ENCODE assay signal across 1 cellular context in genomic region chrX:47129879-47130358, GRCh38.
TF ChIP-seq lines count a peak whose summit lies in the region.

No MANE protein-coding gene starts in this region.

TF ChIP-seq in K562, 482 proteins besides CTCF, POLR2A, EP300 and RAD21:
- TF ChIP-seq NCOA1 (IDR thresholded peaks at IDR 0.05; ENCODE audit: low read depth) (no peak), TCF3 (CRISPR knock-in tag; IDR thresholded peaks at IDR 0.05) (no peak), U2AF2 (optimal IDR thresholded peaks at IDR 0.05; ENCODE audit: low read depth, low read length) (no peak), ZNF316 (IDR thresholded peaks at IDR 0.05) (peak; percentile 79), NR2C1 (IDR thresholded peaks at IDR 0.05) (no peak), NR2C1 (tag; IDR thresholded peaks at IDR 0.05) (no peak), ZNF124 (CRISPR knock-in tag; IDR thresholded peaks at IDR 0.05) (no peak), MIER1 (IDR thresholded peaks at IDR 0.05; ENCODE audit: low read depth) (no peak), MAFF (IDR thresholded peaks at IDR 0.05; ENCODE audit: low read length) (peak; percentile 55), ZBTB7A (IDR thresholded peaks at IDR 0.05; ENCODE audit: borderline replicate concordance, control insufficient read depth, low read depth, low read length) (peak; percentile 32; the same call in 1 of the 2 replicates), PTRF (tag; IDR thresholded peaks at IDR 0.05) (no peak), MEIS2 (IDR thresholded peaks at IDR 0.05; ENCODE audit: partially characterized antibody) (no peak), MAFG (tag; conservative IDR thresholded peaks at IDR 0.05) (peak; percentile 42), C11orf30 (IDR thresholded peaks at IDR 0.05; ENCODE audit: low read depth) (peak; percentile 60; the same call in 1 of the 2 replicates), GTF2A2 (tag; IDR thresholded peaks at IDR 0.05) (no peak), ZNF212 (CRISPR knock-in tag; IDR thresholded peaks at IDR 0.05) (no peak), ARID1B (IDR thresholded peaks at IDR 0.05) (no peak)
- TF ChIP-seq, protein P1, sequence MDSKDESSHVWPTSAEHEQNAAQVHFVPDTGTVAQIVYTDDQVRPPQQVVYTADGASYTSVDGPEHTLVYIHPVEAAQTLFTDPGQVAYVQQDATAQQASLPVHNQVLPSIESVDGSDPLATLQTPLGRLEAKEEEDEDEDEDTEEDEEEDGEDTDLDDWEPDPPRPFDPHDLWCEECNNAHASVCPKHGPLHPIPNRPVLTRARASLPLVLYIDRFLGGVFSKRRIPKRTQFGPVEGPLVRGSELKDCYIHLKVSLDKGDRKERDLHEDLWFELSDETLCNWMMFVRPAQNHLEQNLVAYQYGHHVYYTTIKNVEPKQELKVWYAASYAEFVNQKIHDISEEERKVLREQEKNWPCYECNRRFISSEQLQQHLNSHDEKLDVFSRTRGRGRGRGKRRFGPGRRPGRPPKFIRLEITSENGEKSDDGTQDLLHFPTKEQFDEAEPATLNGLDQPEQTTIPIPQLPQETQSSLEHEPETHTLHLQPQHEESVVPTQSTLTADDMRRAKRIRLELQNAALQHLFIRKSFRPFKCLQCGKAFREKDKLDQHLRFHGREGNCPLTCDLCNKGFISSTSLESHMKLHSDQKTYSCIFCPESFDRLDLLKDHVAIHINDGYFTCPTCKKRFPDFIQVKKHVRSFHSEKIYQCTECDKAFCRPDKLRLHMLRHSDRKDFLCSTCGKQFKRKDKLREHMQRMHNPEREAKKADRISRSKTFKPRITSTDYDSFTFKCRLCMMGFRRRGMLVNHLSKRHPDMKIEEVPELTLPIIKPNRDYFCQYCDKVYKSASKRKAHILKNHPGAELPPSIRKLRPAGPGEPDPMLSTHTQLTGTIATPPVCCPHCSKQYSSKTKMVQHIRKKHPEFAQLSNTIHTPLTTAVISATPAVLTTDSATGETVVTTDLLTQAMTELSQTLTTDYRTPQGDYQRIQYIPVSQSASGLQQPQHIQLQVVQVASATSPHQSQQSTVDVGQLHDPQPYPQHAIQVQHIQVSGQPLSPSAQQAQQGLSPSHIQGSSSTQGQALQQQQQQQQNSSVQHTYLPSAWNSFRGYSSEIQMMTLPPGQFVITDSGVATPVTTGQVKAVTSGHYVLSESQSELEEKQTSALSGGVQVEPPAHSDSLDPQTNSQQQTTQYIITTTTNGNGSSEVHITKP (IDR thresholded peaks at IDR 0.05; ENCODE audit: partially characterized antibody), result no peak
- TF ChIP-seq, protein P2, sequence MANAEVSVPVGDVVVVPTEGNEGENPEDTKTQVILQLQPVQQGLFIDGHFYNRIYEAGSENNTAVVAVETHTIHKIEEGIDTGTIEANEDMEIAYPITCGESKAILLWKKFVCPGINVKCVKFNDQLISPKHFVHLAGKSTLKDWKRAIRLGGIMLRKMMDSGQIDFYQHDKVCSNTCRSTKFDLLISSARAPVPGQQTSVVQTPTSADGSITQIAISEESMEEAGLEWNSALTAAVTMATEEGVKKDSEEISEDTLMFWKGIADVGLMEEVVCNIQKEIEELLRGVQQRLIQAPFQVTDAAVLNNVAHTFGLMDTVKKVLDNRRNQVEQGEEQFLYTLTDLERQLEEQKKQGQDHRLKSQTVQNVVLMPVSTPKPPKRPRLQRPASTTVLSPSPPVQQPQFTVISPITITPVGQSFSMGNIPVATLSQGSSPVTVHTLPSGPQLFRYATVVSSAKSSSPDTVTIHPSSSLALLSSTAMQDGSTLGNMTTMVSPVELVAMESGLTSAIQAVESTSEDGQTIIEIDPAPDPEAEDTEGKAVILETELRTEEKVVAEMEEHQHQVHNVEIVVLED (CRISPR knock-in tag; IDR thresholded peaks at IDR 0.05), result no peak
- TF ChIP-seq, protein P3, sequence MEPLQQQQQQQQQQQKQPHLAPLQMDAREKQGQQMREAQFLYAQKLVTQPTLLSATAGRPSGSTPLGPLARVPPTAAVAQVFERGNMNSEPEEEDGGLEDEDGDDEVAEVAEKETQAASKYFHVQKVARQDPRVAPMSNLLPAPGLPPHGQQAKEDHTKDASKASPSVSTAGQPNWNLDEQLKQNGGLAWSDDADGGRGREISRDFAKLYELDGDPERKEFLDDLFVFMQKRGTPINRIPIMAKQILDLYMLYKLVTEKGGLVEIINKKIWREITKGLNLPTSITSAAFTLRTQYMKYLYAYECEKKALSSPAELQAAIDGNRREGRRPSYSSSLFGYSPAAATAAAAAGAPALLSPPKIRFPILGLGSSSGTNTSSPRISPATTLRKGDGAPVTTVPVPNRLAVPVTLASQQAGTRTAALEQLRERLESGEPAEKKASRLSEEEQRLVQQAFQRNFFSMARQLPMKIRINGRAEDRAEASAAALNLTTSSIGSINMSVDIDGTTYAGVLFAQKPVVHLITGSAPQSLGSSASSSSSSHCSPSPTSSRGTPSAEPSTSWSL (CRISPR knock-in tag; IDR thresholded peaks at IDR 0.05; ENCODE audit: borderline replicate concordance), result no peak
TF ChIP-seq in K562: peak in this region for 5.
